ENCODE assay signal across 23 cellular contexts in the genomic region with DNA sequence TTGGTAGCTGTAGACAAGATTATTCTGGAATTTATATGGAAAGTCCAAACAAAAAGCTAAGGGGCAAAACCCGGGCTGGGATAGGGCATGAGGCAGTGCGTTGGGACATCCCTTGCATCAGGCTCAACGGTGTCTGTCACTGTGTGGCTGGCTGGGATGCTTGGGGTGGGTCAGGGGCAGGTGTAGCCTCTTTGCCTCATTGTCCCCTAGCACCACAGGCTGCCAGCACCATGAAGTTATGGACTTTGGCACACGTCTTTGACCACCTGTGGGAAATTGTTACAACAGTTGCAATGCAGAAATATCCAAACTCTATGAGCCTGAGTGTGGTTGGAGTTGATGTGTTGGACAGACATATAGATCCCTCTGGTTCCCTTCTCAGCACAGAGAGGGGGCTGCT. TPM values are rescaled to one million over a fixed set of nuclear protein-coding genes. Genes with fewer than 3 reads are reported as not detected.
"Had no signal": no experiment of that assay in that cellular context is flagged by ENCODE, and none has a peak within 500 bp of the region (broad histone marks: within the 10 kb centered on the region; RNA-seq: fewer than 3 reads in every experiment).

No MANE protein-coding gene starts in this region.

- ATAC-seq: Panc1, PC-3 had no signal

- DNase-seq: KBM-7; MV-4-11; NCI-H1048; NCI-H1105; NCI-H1417 treated with DMSO at 0.1 percent for 48 hours; NCI-H146; NCI-H1694 treated with DMSO at 0.1 percent for 48 hours; NCI-H2029; NCI-H2081 treated with DMSO at 0.1 percent for 48 hours; NCI-H2171; NCI-H226; NCI-H446; NCI-H510A; NCI-H524 treated with DMSO at 0.1 percent for 48 hours; NCI-H69; NCI-H774; NK-92 treated with Interleukin-12 subunit alpha and Interleukin-12 subunit beta, amount 100 ng/mL, for 24 hours; PC-3; SHP77; SK-N-SH had no signal

RNA-seq across cellular contexts. Expression of gene MARCHF10, which starts 32.8 kb away (rescaled TPM):
- total RNA-seq: MCF 10A, OCI-LY7, PC-3 had no signal
